Comparison of ENCODE assay signal across 3 cellular contexts in the genomic region with DNA sequence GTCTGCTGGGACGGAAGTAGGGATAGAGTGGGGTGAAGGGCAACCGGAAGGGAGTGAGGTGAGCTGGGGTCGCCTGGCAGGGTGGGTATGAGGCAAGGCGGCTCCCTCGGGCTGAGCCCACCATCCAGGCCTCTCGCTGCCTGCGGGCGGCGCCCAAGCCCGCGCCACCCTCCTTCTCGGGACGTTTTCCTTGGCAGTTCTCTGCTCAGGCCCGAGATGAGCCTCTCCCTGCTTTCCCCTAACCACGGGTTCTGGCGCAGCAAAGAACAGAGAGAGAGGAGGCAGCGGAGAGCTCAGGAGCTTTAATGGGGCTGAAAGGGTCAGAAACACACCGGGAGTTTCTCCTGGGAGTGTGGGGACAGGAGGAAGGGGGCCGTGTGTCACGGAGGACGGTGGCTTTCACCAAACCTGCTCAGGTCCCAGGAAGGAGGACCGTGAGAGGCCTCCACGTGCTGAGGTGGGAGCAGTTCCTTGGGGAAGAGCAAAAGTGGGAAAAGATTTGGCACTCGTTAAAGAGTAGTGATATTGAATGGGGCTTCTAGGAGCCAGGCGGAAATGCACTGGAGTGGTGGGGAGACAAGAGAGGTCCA.
TF ChIP-seq lines count a peak whose summit lies in the region.

No MANE protein-coding gene starts in this region.

TF ChIP-seq in SK-N-SH, 30 proteins besides CTCF, POLR2A, EP300 and RAD21:
- TF ChIP-seq FOXJ3 (CRISPR knock-in tag; IDR thresholded peaks at IDR 0.05) (no peak), RFX5 (IDR thresholded peaks at IDR 0.05; ENCODE audit: low read length) (no peak)

TF ChIP-seq in SK-N-SH treated with all-trans-retinoic acid at 6 μM for 48 hours, 23 proteins besides CTCF, POLR2A, EP300 and RAD21:
- no peak for TF ChIP-seq CSDC2 (CRISPR knock-in tag; IDR thresholded peaks at IDR 0.05)
- TF ChIP-seq ISL1 (CRISPR knock-in tag; IDR thresholded peaks at IDR 0.05), result no peak
- no peak for TF ChIP-seq ZC3H10 (CRISPR knock-in tag; IDR thresholded peaks at IDR 0.05)
- no peak for TF ChIP-seq ZNF70 (CRISPR knock-in tag; IDR thresholded peaks at IDR 0.05)
- no peak for TF ChIP-seq ZFP3 (CRISPR knock-in tag; IDR thresholded peaks at IDR 0.05)
- no peak for TF ChIP-seq BACH2 (CRISPR knock-in tag; IDR thresholded peaks at IDR 0.05; ENCODE audit: borderline replicate concordance)
- TF ChIP-seq, protein P1, sequence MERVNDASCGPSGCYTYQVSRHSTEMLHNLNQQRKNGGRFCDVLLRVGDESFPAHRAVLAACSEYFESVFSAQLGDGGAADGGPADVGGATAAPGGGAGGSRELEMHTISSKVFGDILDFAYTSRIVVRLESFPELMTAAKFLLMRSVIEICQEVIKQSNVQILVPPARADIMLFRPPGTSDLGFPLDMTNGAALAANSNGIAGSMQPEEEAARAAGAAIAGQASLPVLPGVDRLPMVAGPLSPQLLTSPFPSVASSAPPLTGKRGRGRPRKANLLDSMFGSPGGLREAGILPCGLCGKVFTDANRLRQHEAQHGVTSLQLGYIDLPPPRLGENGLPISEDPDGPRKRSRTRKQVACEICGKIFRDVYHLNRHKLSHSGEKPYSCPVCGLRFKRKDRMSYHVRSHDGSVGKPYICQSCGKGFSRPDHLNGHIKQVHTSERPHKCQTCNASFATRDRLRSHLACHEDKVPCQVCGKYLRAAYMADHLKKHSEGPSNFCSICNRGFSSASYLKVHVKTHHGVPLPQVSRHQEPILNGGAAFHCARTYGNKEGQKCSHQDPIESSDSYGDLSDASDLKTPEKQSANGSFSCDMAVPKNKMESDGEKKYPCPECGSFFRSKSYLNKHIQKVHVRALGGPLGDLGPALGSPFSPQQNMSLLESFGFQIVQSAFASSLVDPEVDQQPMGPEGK (CRISPR knock-in tag; IDR thresholded peaks at IDR 0.05; ENCODE audit: borderline replicate concordance), result no peak
- TF ChIP-seq, protein P2, sequence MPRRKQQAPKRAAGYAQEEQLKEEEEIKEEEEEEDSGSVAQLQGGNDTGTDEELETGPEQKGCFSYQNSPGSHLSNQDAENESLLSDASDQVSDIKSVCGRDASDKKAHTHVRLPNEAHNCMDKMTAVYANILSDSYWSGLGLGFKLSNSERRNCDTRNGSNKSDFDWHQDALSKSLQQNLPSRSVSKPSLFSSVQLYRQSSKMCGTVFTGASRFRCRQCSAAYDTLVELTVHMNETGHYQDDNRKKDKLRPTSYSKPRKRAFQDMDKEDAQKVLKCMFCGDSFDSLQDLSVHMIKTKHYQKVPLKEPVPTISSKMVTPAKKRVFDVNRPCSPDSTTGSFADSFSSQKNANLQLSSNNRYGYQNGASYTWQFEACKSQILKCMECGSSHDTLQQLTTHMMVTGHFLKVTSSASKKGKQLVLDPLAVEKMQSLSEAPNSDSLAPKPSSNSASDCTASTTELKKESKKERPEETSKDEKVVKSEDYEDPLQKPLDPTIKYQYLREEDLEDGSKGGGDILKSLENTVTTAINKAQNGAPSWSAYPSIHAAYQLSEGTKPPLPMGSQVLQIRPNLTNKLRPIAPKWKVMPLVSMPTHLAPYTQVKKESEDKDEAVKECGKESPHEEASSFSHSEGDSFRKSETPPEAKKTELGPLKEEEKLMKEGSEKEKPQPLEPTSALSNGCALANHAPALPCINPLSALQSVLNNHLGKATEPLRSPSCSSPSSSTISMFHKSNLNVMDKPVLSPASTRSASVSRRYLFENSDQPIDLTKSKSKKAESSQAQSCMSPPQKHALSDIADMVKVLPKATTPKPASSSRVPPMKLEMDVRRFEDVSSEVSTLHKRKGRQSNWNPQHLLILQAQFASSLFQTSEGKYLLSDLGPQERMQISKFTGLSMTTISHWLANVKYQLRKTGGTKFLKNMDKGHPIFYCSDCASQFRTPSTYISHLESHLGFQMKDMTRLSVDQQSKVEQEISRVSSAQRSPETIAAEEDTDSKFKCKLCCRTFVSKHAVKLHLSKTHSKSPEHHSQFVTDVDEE (CRISPR knock-in tag; IDR thresholded peaks at IDR 0.05), result no peak
- no peak for TF ChIP-seq ARNTL (CRISPR knock-in tag; IDR thresholded peaks at IDR 0.05; ENCODE audit: borderline replicate concordance, low read depth)
TF ChIP-seq in SK-N-SH treated with all-trans-retinoic acid at 6 μM for 48 hours: peak in this region for 0.

TF ChIP-seq in IMR-90, 13 proteins besides CTCF, POLR2A, EP300 and RAD21:
- TF ChIP-seq, protein P3, sequence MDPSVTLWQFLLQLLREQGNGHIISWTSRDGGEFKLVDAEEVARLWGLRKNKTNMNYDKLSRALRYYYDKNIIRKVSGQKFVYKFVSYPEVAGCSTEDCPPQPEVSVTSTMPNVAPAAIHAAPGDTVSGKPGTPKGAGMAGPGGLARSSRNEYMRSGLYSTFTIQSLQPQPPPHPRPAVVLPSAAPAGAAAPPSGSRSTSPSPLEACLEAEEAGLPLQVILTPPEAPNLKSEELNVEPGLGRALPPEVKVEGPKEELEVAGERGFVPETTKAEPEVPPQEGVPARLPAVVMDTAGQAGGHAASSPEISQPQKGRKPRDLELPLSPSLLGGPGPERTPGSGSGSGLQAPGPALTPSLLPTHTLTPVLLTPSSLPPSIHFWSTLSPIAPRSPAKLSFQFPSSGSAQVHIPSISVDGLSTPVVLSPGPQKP (IDR thresholded peaks at IDR 0.05; ENCODE audit: borderline replicate concordance, low read depth, low read length), result no peak
